ENCODE assay signal across 11 cellular contexts in genomic region chr5:511476-511875, GRCh38.
"Had no signal": no experiment of that assay in that cellular context is flagged by ENCODE, and none has a peak within 500 bp of the region (broad histone marks: within the 10 kb centered on the region; RNA-seq: fewer than 3 reads in every experiment).

No MANE protein-coding gene starts in this region.

- FAIRE-seq: H1, H54 had no signal

- H3K9ac ChIP-seq: GM23248 had no signal

- H3K4me1 ChIP-seq: HAP-1 had no signal

- H3K9me3 ChIP-seq: HAP-1 had no signal

- H3K27ac ChIP-seq: GM23248 had no signal

- H3K4me3 ChIP-seq: GM23248, GM23338, HAP-1 had no signal

- ATAC-seq: GM23338, HCT116 had no signal

- H3K4me2 ChIP-seq: GM23338 had no signal

- H2AFZ ChIP-seq: GM23248, GM23338 had no signal

- H3K36me3 ChIP-seq: HAP-1 had no signal

- DNase-seq: GM23248, GOT3, H7, H9, HCEC 1CT, HFFc6 had no signal
